Comparison of ENCODE assay signal across 8 cellular contexts in the genomic region with DNA sequence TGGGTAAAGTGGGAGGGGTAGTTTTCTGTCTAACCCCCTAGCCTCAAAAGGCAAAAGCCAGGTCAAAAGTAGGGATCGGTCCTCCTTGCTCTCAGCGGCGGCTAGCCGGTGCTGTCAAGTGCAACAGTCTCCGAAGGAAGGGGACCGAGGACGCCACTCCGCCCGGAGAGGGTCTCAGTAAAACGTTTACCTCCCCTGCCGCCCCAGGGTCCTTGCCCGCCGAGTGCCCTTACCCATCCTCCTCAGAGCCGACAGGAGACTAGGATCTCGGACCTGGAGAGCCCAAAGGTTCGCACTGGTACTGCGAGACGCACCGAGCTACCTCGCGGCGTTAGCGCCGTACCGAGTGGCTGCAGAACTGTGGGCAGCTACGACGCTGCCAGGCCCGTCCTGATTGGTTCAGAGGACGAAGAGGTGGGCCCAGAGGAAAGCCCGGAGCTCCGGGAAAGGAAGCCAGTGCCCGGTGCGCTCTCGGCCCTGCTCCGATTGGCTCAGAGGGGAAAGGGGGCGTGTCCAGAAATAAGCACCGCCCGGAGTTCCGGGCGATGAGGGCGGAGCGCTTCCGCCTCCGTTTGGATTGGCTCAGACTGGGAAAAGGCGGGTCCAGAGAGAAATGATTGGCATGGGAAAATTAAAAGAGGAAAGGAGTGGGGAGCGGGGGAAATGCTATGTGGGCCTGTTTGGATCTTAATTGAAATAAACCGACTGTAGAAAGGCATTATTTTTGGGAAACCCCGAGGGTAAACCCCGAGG. TPM values are rescaled to one million over a fixed set of nuclear protein-coding genes. Genes with fewer than 3 reads are reported as not detected.
A peak's percentile ranks its signal among the peaks of the same experiment; 100 is the strongest.
DNase-seq lines count a peak whose midpoint lies in the region; ATAC-seq, FAIRE-seq and TF ChIP-seq lines count a peak whose summit lies in the region.
"Not testable (repeated sequence)": the region's sequence is repeated elsewhere in the genome, so short reads cannot be mapped to it uniquely, and the experiment has no call there.

A gene with protein sequence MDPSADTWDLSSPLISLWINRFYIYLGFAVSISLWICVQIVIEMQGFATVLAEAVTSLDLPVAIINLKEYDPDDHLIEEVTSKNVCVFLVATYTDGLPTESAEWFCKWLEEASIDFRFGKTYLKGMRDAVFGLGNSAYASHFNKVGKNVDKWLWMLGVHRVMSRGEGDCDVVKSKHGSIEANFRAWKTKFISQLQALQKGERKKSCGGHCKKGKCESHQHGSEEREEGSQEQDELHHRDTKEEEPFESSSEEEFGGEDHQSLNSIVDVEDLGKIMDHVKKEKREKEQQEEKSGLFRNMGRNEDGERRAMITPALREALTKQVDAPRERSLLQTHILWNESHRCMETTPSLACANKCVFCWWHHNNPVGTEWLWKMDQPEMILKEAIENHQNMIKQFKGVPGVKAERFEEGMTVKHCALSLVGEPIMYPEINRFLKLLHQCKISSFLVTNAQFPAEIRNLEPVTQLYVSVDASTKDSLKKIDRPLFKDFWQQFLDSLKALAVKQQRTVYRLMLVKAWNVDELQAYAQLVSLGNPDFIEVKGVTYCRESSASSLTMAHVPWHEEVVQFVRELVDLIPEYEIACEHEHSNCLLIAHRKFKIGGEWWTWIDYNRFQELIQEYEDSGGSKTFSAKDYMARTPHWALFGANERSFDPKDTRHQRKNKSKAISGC (minus strand): TSS at position 362 of the 753 bp plus-strand sequence. CDS start 125 bp downstream, at position 237.

- H3K4me3 Mint-ChIP-seq in astrocyte (ENCODE audit: unreplicated experiment) = peak within 1 kb of the TSS; percentile 96

- DNase-seq in GM18507 (ENCODE audit: extremely low spot score, insufficient read length, low read depth) (peak; percentile 49), NCI-H1930 (lab: John Stamatoyannopoulos, UW) (peak; percentile 98 to 99), T-helper 22 cell (ENCODE audit: low read depth) (peak; percentile 94), astrocyte (ENCODE audit: low read depth) (peak; percentile 89), right cardiac atrium (peak; percentile 97 to 99 (median 98)), psoas muscle (peak; percentile 96 to 99), urothelium cell line (ENCODE audit: low spot score) (peak; percentile 90)

- ATAC-seq in HG02973 (IDR thresholded peaks at IDR 0.05; ENCODE audit: unreplicated experiment) = peak; percentile 86
- ATAC-seq in right cardiac atrium = peak; percentile 95 to 96
- peak; percentile 81 to 90 (median 85) for ATAC-seq in psoas muscle

- peak; percentile 97 for FAIRE-seq in GM18507 (lab: Jason Lieb, UNC)
- not testable (repeated sequence) for FAIRE-seq in astrocyte (lab: Jason Lieb, UNC); urothelium cell line (lab: Jason Lieb, UNC)

- not testable (repeated sequence) for H3K4me1 Mint-ChIP-seq in astrocyte (ENCODE audit: low read depth, unreplicated experiment)

- H3K9me3 Mint-ChIP-seq in astrocyte (ENCODE audit: unreplicated experiment) = not testable (repeated sequence)

- TF ChIP-seq CTCF in astrocyte (IDR thresholded peaks at IDR 0.05; ENCODE audit: insufficient read depth, low read depth, low read length); psoas muscle (IDR thresholded peaks at IDR 0.05): not testable (repeated sequence)

- intact Hi-C loops in right cardiac atrium (cut with DNase I); psoas muscle (cut with DNase I): not testable (repeated sequence)

- under 1% methylated on average over 49 of the region's 49 CpGs for WGBS in right cardiac atrium
- WGBS in psoas muscle, 3 donors = 0 to 1% (median 0%) methylated on average over 41 to 49 of the region's 49 CpGs

- peaks cover 14% of the 10 kb centered on the region for H4K20me1 ChIP-seq in astrocyte (ENCODE audit: insufficient read depth, low read length)

- H2AFZ ChIP-seq in astrocyte (ENCODE audit: low read depth, low read length) = peak within 1 kb of the TSS; percentile 84

- H3K9me3 ChIP-seq in astrocyte (ENCODE audit: insufficient read depth, low read depth, low read length); right cardiac atrium (ENCODE audit: control insufficient read depth, low read length); psoas muscle: not testable (repeated sequence)

- not testable (repeated sequence) for H3K27me3 Mint-ChIP-seq in astrocyte (ENCODE audit: low read depth, unreplicated experiment)

- H3K4me1 ChIP-seq in astrocyte (ENCODE audit: insufficient read depth, low read length); right cardiac atrium (ENCODE audit: control insufficient read depth, insufficient read depth, low read length): not testable (repeated sequence)
- peaks cover 20% of the 10 kb centered on the region for H3K4me1 ChIP-seq in psoas muscle

- not testable (repeated sequence) for H3K27me3 ChIP-seq in astrocyte (ENCODE audit: insufficient read depth, low read length); right cardiac atrium (ENCODE audit: control insufficient read depth, insufficient read depth); psoas muscle (ENCODE audit: insufficient read depth in 3 of 3, low read length in 2 of 3)

- H3K27ac ChIP-seq in astrocyte (ENCODE audit: low read depth, low read length) (peak within 1 kb of the TSS; percentile 57), right cardiac atrium (ENCODE audit: low read length) (peak within 1 kb of the TSS; percentile 75), psoas muscle (peak within 1 kb of the TSS; percentile 98)

- peaks cover 24% of the 10 kb centered on the region for H3K79me2 ChIP-seq in astrocyte (ENCODE audit: insufficient read depth, low read length)

- H3K4me3 ChIP-seq in astrocyte (ENCODE audit: insufficient read depth, low read depth, low read length) (peak within 1 kb of the TSS; percentile 76), right cardiac atrium (ENCODE audit: low read length) (peak within 1 kb of the TSS; percentile 83), psoas muscle (peak within 1 kb of the TSS; percentile 84)

- H3K27ac Mint-ChIP-seq in astrocyte (ENCODE audit: unreplicated experiment) = peak within 1 kb of the TSS; percentile 88

- not testable (repeated sequence) for H3K36me3 ChIP-seq in astrocyte (ENCODE audit: insufficient read depth, low read length)
- H3K36me3 ChIP-seq in psoas muscle (ENCODE audit: insufficient read depth in 1 of 2, low read depth in 1 of 2) = peaks cover 2 to 28% of the 10 kb centered on the region in 2 donors

- not testable (repeated sequence) for H3K36me3 Mint-ChIP-seq in astrocyte (ENCODE audit: low read depth, unreplicated experiment)

- peak within 1 kb of the TSS; percentile 79 for H3K9ac ChIP-seq in astrocyte (ENCODE audit: low read length)

- peak within 1 kb of the TSS; percentile 87 for H3K4me2 ChIP-seq in astrocyte (ENCODE audit: low read length)

RNA-seq across cellular contexts. Expression of the gene that starts here (rescaled TPM):
- total RNA-seq in astrocyte (1.8 and 2.0 TPM in 2 replicates), right cardiac atrium (1 to 10 TPM; 1.3 to 3.2 (median 1.9) TPM), psoas muscle (1 to 10 TPM; 1.2 to 4.2 (median 2.0) TPM)
- polyA plus RNA-seq in right cardiac atrium (1.9 TPM), psoas muscle (1 to 10 TPM; 1.1 to 6.5 (median 1.5) TPM)

Comparison
In these comparisons a context has a peak if more than half of its experiments do, and no peak if none do; other contexts are left out.
1. Peak in every context shown above with its lines: DNase-seq, ATAC-seq, H3K4me3 ChIP-seq and H3K27ac ChIP-seq.